ENCODE assay signal across 24 cellular contexts in genomic region chr7:98994046-98994944, GRCh38.
"Had no signal": no experiment of that assay in that cellular context is flagged by ENCODE, and none has a peak within 500 bp of the region (broad histone marks: within the 10 kb centered on the region; RNA-seq: fewer than 3 reads in every experiment).

No MANE protein-coding gene starts in this region.

- H3K27me3 ChIP-seq: body of pancreas, colonic mucosa, dorsolateral prefrontal cortex, gastrocnemius medialis, neutrophil, pancreas, vagina had no signal

- H3K4me1 ChIP-seq: body of pancreas, colonic mucosa, gastrocnemius medialis, pancreas, prostate gland, vagina had no signal

- H3K4me3 ChIP-seq: body of pancreas, colonic mucosa, dorsolateral prefrontal cortex, gastrocnemius medialis, pancreas, prostate gland, smooth muscle cell, vagina had no signal

- H3K27ac ChIP-seq: body of pancreas, colonic mucosa, gastrocnemius medialis, neutrophil, pancreas, vagina had no signal

- H3K4me2 ChIP-seq: smooth muscle cell had no signal

- FAIRE-seq: keratinocyte, pancreas had no signal

- DNase-seq: activated CD4-positive, alpha-beta memory T cell treated with anti-CD3 and anti-CD28 coated beads for 36 hours; activated CD4-positive, alpha-beta T cell treated with anti-CD3 and anti-CD28 coated beads for 48 hours; activated naive CD4-positive, alpha-beta T cell treated with Interleukin-2 at 50 U/mL for 16 hours; activated T-cell treated with anti-CD3 and anti-CD28 coated beads, Interleukin-2, amount 50 U/mL, for 4 hours; body of pancreas; colonic mucosa; effector memory CD4-positive, alpha-beta T cell; erythroblast; gastrocnemius medialis; glutamatergic neuron; left colon; mammary epithelial cell; naive B cell; nephron progenitor cell; retina; stimulated activated CD4-positive, alpha-beta T cell treated with anti-CD3 and anti-CD28 coated beads, Interleukin-2, amount 100 ng/mL, for 24 hours; stimulated activated naive CD8-positive, alpha-beta T cell treated with anti-CD3 and anti-CD28 coated beads, Interleukin-15, Interleukin-2, amounts not matched to agents 100 U/mL and 50 U/mL, for 24 hours had no signal

- ATAC-seq: activated T-cell treated with anti-CD3 and anti-CD28 coated beads, Interleukin-2, amount 50 U/mL, for 4 hours; body of pancreas; gastrocnemius medialis; left colon; pancreas; stimulated activated naive CD8-positive, alpha-beta T cell treated with anti-CD3 and anti-CD28 coated beads, Interleukin-15, Interleukin-2, amounts not matched to agents 100 U/mL and 50 U/mL, for 24 hours had no signal

- H3K9me3 ChIP-seq: body of pancreas, colonic mucosa, gastrocnemius medialis, neutrophil, pancreas, prostate gland, vagina had no signal
